Comparison of ENCODE assay signal across 21 cellular contexts in the genomic region with DNA sequence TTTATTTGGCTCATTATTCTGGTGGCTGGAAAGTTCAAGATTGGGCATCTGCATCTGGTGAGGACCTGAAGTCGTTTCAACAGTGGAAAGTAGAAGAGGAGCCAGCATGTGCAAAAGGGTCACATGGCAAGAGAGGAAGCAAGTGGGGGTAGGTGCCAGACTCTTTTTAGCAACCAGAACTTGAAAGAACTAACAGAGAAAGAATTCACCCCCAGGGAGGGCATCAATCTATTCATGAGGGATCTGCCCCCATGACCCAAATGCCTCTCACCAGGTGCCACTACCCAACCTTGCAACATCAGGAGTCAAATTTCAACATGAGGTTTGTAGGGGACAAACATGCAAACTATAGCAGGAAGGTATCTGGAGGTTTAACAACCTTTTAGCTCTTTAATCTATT. TPM values are rescaled to one million over a fixed set of nuclear protein-coding genes. Genes with fewer than 3 reads are reported as not detected.
DNase-seq lines count a peak whose midpoint lies in the region; ATAC-seq, FAIRE-seq and TF ChIP-seq lines count a peak whose summit lies in the region.
"Had no signal": no experiment of that assay in that cellular context is flagged by ENCODE, and none has a peak within 500 bp of the region (broad histone marks: within the 10 kb centered on the region; RNA-seq: fewer than 3 reads in every experiment).

No MANE protein-coding gene starts in this region.

- H3K27me3 ChIP-seq in BLaER1 (peaks cover 8% of the 10 kb centered on the region; the same call in 1 of the 2 replicates), HUES64 (ENCODE audit: insufficient read depth, low read length) (no peaks in the 10 kb centered on the region), bronchial epithelial cell (ENCODE audit: control insufficient read depth, insufficient read depth, low read length) (no peaks in the 10 kb centered on the region), ovary (no peaks in the 10 kb centered on the region)
- H3K27me3 ChIP-seq: testis had no signal

- peaks cover 7 to 14% of the 10 kb centered on the region in 2 donors for H3K27me3 Mint-ChIP-seq in T-cell

- H3K9me3 ChIP-seq in BLaER1 = no peaks in the 10 kb centered on the region; the same call in 1 of the 2 replicates
- H3K9me3 ChIP-seq in HUES64 (ENCODE audit: insufficient read depth, low read depth, low read length) = no peaks in the 10 kb centered on the region; the same call in 1 of the 2 replicates
- no peaks in the 10 kb centered on the region for H3K9me3 ChIP-seq in ovary
- H3K9me3 ChIP-seq: heart left ventricle, testis had no signal

- no peak overlapping the region for H3K27ac Mint-ChIP-seq in T-cell
- H3K27ac Mint-ChIP-seq: CD14-positive monocyte; HFFc6; stimulated activated effector memory CD8-positive, alpha-beta T cell treated with anti-CD3 and anti-CD28 coated beads, Interleukin-12 subunit alpha, Interleukin-12 subunit beta, amount 100 ng/mL, for 72 hours; T-helper 2 cell treated with Interferon-gamma antibody and Interleukin-4, amounts not matched to agents 5 μg/mL and 100 μg/mL, for 36 hours had no signal

- DNase-seq in bronchial epithelial cell (ENCODE audit: low read depth) (peak; percentile 25), left lobe of liver (ENCODE audit: low spot score) (no peak), T-cell (no peak), ovary (no peak)
- DNase-seq in activated CD4-positive, CD25-positive, alpha-beta regulatory T cell treated with anti-CD3 and anti-CD28 coated beads, Interleukin-2, amount 50 U/mL, for 72 hours = no peak
- DNase-seq: ACHN; activated CD4-positive, alpha-beta T cell treated with anti-CD3 and anti-CD28 coated beads, Interleukin-2, amount 50 U/mL, for 48 hours; activated effector memory CD4-positive, alpha-beta T cell treated with Interleukin-2 at 50 U/mL for 16 hours; heart left ventricle; HFFc6; NCI-H1092 treated with DMSO at 0.1 percent for 48 hours; testis had no signal

- no peak for TF ChIP-seq POLR2A in ovary (IDR thresholded peaks at IDR 0.05)

- no peak for TF ChIP-seq EP300 in ovary (IDR thresholded peaks at IDR 0.05)

- H3K4me1 ChIP-seq in BLaER1 = peaks cover 10% of the 10 kb centered on the region
- H3K4me1 ChIP-seq in HUES64 (ENCODE audit: insufficient read depth, low read length) = peaks cover 14% of the 10 kb centered on the region
- H3K4me1 ChIP-seq in ovary (ENCODE audit: insufficient read depth) = no peaks in the 10 kb centered on the region
- H3K4me1 ChIP-seq: heart left ventricle, testis had no signal

- H3K36me3 Mint-ChIP-seq in T-cell = no peaks in the 10 kb centered on the region
- H3K36me3 Mint-ChIP-seq: CD14-positive monocyte; stimulated activated effector memory CD8-positive, alpha-beta T cell treated with anti-CD3 and anti-CD28 coated beads, Interleukin-12 subunit alpha, Interleukin-12 subunit beta, amount 100 ng/mL, for 72 hours had no signal

- intact Hi-C loops in ovary (cut with DNase I) = no loop called here

- ATAC-seq in left lobe of liver (peak; percentile 63), T-cell (replicated peaks in 1 of 4) (no peak), HG02759 (IDR thresholded peaks at IDR 0.05; ENCODE audit: unreplicated experiment) (no peak)
- ATAC-seq: heart left ventricle; stimulated activated effector memory CD8-positive, alpha-beta T cell treated with anti-CD3 and anti-CD28 coated beads, Interleukin-12 subunit alpha, Interleukin-12 subunit beta, amount 100 ng/mL, for 72 hours had no signal

- no peak overlapping the region for H3K4me3 Mint-ChIP-seq in T-cell
- H3K4me3 Mint-ChIP-seq: CD14-positive monocyte; HFFc6; stimulated activated effector memory CD8-positive, alpha-beta T cell treated with anti-CD3 and anti-CD28 coated beads, Interleukin-12 subunit alpha, Interleukin-12 subunit beta, amount 100 ng/mL, for 72 hours; T-helper 2 cell treated with Interferon-gamma antibody and Interleukin-4, amounts not matched to agents 5 μg/mL and 100 μg/mL, for 36 hours had no signal

- H3K27ac ChIP-seq in BLaER1 (no peak overlapping the region), HUES64 (ENCODE audit: low read depth, low read length) (peak overlapping the region; percentile 54; the same call in 1 of the 2 replicates), ovary (no peak overlapping the region)
- H3K27ac ChIP-seq: heart left ventricle, KMS-11, SK-N-MC, testis had no signal

- POLR2A ChIA-PET in T-cell (lab: Charles Lee) = no interaction called here

- no peak for FAIRE-seq in bronchial epithelial cell (lab: Jason Lieb, UNC)
- FAIRE-seq: endometrium had no signal

- H3K36me3 ChIP-seq in BLaER1 (no peaks in the 10 kb centered on the region), HUES64 (ENCODE audit: insufficient read depth, low read length) (no peaks in the 10 kb centered on the region), bronchial epithelial cell (ENCODE audit: control insufficient read depth, insufficient read depth, low read length) (no peaks in the 10 kb centered on the region), ovary (no peaks in the 10 kb centered on the region)
- H3K36me3 ChIP-seq: heart left ventricle had no signal

- CTCF ChIA-PET in T-cell (lab: Charles Lee) = interaction anchor here in 1 of 2 donors (0.6 kb wide), 1 partner anchor 685 kb away, joined by 5 read pairs; no protein-coding TSS in a partner anchor

- peak overlapping the region; percentile 39 for H3K4me2 ChIP-seq in BLaER1
- H3K4me2 ChIP-seq: KMS-11 had no signal

- H3K4me3 ChIP-seq in BLaER1 (no peak overlapping the region), HUES64 (ENCODE audit: low read length) (no peak overlapping the region), bronchial epithelial cell (ENCODE audit: low read depth, low read length) (no peak overlapping the region), ovary (no peak overlapping the region)
- H3K4me3 ChIP-seq: heart left ventricle, SK-N-MC, testis had no signal

- no peaks in the 10 kb centered on the region for H4K20me1 ChIP-seq in BLaER1

- WGBS in HUES64 = 43% methylated on average over 1 of the region's 1 CpG
- 41 to 49% (median 46%) methylated on average over 1 of the region's 1 CpG for WGBS in ovary, 3 donors

- TF ChIP-seq CTCF in bronchial epithelial cell (IDR thresholded peaks at IDR 0.05; ENCODE audit: insufficient read depth, low read length, severe bottlenecking) (no peak), ovary (IDR thresholded peaks at IDR 0.05) (no peak)

- no peak overlapping the region for H3K9ac ChIP-seq in BLaER1
- H3K9ac ChIP-seq in HUES64 (ENCODE audit: low read depth, low read length) = no peak overlapping the region
- H3K9ac ChIP-seq: KMS-11 had no signal

- H3K9me3 Mint-ChIP-seq in T-cell = no peaks in the 10 kb centered on the region
- H3K9me3 Mint-ChIP-seq: HFFc6; stimulated activated effector memory CD8-positive, alpha-beta T cell treated with anti-CD3 and anti-CD28 coated beads, Interleukin-12 subunit alpha, Interleukin-12 subunit beta, amount 100 ng/mL, for 72 hours; T-helper 2 cell treated with Interferon-gamma antibody and Interleukin-4, amounts not matched to agents 5 μg/mL and 100 μg/mL, for 36 hours had no signal

- peaks cover 0 to 5% (median 4%) of the 10 kb centered on the region in 3 donors for H3K4me1 Mint-ChIP-seq in T-cell

RNA-seq across cellular contexts. Expression of gene RYK, which starts 10.3 kb away (rescaled TPM):
- polyA plus RNA-seq in HUES64 (2013, experiment 1 of 2) = 44.3 TPM
- 45.3 TPM for polyA plus RNA-seq in HUES64 (2013, experiment 2 of 2)
- 85.0 and 85.1 TPM in 2 replicates for total RNA-seq in bronchial epithelial cell
- total RNA-seq in left lobe of liver = 14.2 TPM
- 10 to 100 TPM; 33.6 to 46.3 (median 38.0) TPM for total RNA-seq in T-cell
- total RNA-seq in ovary = 100 to 1,000 TPM; 100 to 171 (median 125) TPM
- polyA plus RNA-seq in ovary = 10 to 100 TPM; 78.1 to 94.9 TPM
